ENCODE assay signal across 34 cellular contexts in genomic region chr12:16088421-16088820, GRCh38.
"Had no signal": no experiment of that assay in that cellular context is flagged by ENCODE, and none has a peak within 500 bp of the region (broad histone marks: within the 10 kb centered on the region; RNA-seq: fewer than 3 reads in every experiment).

No MANE protein-coding gene starts in this region.

- ATAC-seq: activated naive CD4-positive, alpha-beta T cell treated with anti-CD3 and anti-CD28 coated beads, Interleukin-2, amount 50 U/mL, for 72 hours; activated naive CD8-positive, alpha-beta T cell treated with anti-CD3 and anti-CD28 coated beads, Interleukin-2, amount 50 U/mL, for 24 hours; activated T-cell treated with anti-CD3 and anti-CD28 coated beads, Interleukin-2, amount 50 U/mL, for 4 hours; activated T-cell treated with anti-CD3 and anti-CD28 coated beads, Interleukin-2, amount 50 U/mL, for 72 hours; activated T-helper 17 cell treated with anti-CD3 and anti-CD28 coated beads, Interleukin-2, amount 50 U/mL, for 72 hours; body of pancreas had no signal

- H3K27ac ChIP-seq: adrenal gland, ascending aorta, body of pancreas, brain microvascular endothelial cell, breast epithelium, cardiac muscle cell had no signal

- FAIRE-seq: astrocyte, bronchial epithelial cell had no signal

- H3K9me3 ChIP-seq: adrenal gland, ascending aorta, body of pancreas, breast epithelium had no signal

- H3K36me3 ChIP-seq: adrenal gland, ascending aorta, brain microvascular endothelial cell, breast epithelium, cardiac muscle cell had no signal

- H3K27me3 ChIP-seq: adrenal gland, ascending aorta, body of pancreas, brain microvascular endothelial cell, breast epithelium, cardiac muscle cell had no signal

- H3K4me1 ChIP-seq: adrenal gland, ascending aorta, body of pancreas, breast epithelium had no signal

- H3K4me3 ChIP-seq: adrenal gland, ascending aorta, body of pancreas, breast epithelium, cardiac muscle cell had no signal

- DNase-seq: activated effector memory CD4-positive, alpha-beta T cell treated with anti-CD3 and anti-CD28 coated beads, Interleukin-2, amount 50 U/mL, for 16 hours; activated effector memory CD4-positive, alpha-beta T cell treated with Interleukin-2 at 50 U/mL for 16 hours; activated gamma-delta T cell; activated gamma-delta T cell treated with Interleukin-2 at 50 U/mL for 16 hours; activated naive CD4-positive, alpha-beta T cell; activated naive CD4-positive, alpha-beta T cell treated with anti-CD3 and anti-CD28 coated beads for 36 hours; activated naive CD4-positive, alpha-beta T cell treated with anti-CD3 and anti-CD28 coated beads, Interleukin-2, amount 10 ng/mL, durations not matched to agents 7 days and 5 days; activated naive CD4-positive, alpha-beta T cell treated with anti-CD3 and anti-CD28 coated beads, Interleukin-2, amount 50 U/mL, for 16 hours; activated naive CD4-positive, alpha-beta T cell treated with Interleukin-2 at 50 U/mL for 16 hours; activated naive CD8-positive, alpha-beta T cell treated with anti-CD3 and anti-CD28 coated beads for 36 hours; activated naive CD8-positive, alpha-beta T cell treated with anti-CD3 and anti-CD28 coated beads, Interleukin-2, amount 10 ng/mL, durations not matched to agents 7 days and 5 days; activated naive CD8-positive, alpha-beta T cell treated with anti-CD3 and anti-CD28 coated beads, Interleukin-2, amount 50 U/mL, for 24 hours; activated T-cell treated with anti-CD3 and anti-CD28 coated beads, Interleukin-2, amount 50 U/mL, for 1 hour; activated T-cell treated with anti-CD3 and anti-CD28 coated beads, Interleukin-2, amount 50 U/mL, for 24 hours; activated T-cell treated with anti-CD3 and anti-CD28 coated beads, Interleukin-2, amount 50 U/mL, for 4 hours; activated T-cell treated with anti-CD3 and anti-CD28 coated beads, Interleukin-2, amount 50 U/mL, for 48 hours; activated T-cell treated with anti-CD3 and anti-CD28 coated beads, Interleukin-2, amount 50 U/mL, for 72 hours; adrenal gland; amniotic stem cell; amygdala; anterior cingulate cortex; aorta; body of pancreas; brain microvascular endothelial cell; caudate nucleus; central memory CD4-positive, alpha-beta T cell; cerebellar nuclear complex had no signal
